Comparison of ENCODE assay signal across 20 cellular contexts in genomic region chr11:11076276-11076675, GRCh38.
"Had no signal": no experiment of that assay in that cellular context is flagged by ENCODE, and none has a peak within 500 bp of the region (broad histone marks: within the 10 kb centered on the region; RNA-seq: fewer than 3 reads in every experiment).

No MANE protein-coding gene starts in this region.

- H3K27me3 Mint-ChIP-seq: activated naive CD8-positive, alpha-beta T cell treated with anti-CD3 and anti-CD28 coated beads for 36 hours; stimulated activated naive CD8-positive, alpha-beta T cell treated with anti-CD3 and anti-CD28 coated beads, Interleukin-15, amount 100 ng/mL, for 72 hours had no signal

- H3K4me3 Mint-ChIP-seq: activated naive CD8-positive, alpha-beta T cell treated with anti-CD3 and anti-CD28 coated beads for 36 hours; effector memory CD8-positive, alpha-beta T cell; nephron; stimulated activated effector memory CD8-positive, alpha-beta T cell treated with anti-CD3 and anti-CD28 coated beads, Interleukin-12 subunit alpha, Interleukin-12 subunit beta, amount 100 ng/mL, for 72 hours; stimulated activated naive CD8-positive, alpha-beta T cell treated with anti-CD3 and anti-CD28 coated beads, Interleukin-15, amount 100 ng/mL, for 72 hours had no signal

- H3K27ac ChIP-seq: colonic mucosa, dorsolateral prefrontal cortex, esophagus muscularis mucosa, gastrocnemius medialis, parathyroid adenoma, right lobe of liver, skin epidermis, tibial nerve had no signal

- H3K36me3 ChIP-seq: colonic mucosa, esophagus muscularis mucosa, gastrocnemius medialis, right lobe of liver, tibial nerve had no signal

- H3K4me3 ChIP-seq: colonic mucosa, dorsolateral prefrontal cortex, esophagus muscularis mucosa, gastrocnemius medialis, right lobe of liver, skin epidermis, tibial nerve had no signal

- H3K27ac Mint-ChIP-seq: activated naive CD8-positive, alpha-beta T cell treated with anti-CD3 and anti-CD28 coated beads for 36 hours; effector memory CD8-positive, alpha-beta T cell; nephron; stimulated activated effector memory CD8-positive, alpha-beta T cell treated with anti-CD3 and anti-CD28 coated beads, Interleukin-12 subunit alpha, Interleukin-12 subunit beta, amount 100 ng/mL, for 72 hours had no signal

- H3K9me3 ChIP-seq: colonic mucosa, esophagus muscularis mucosa, gastrocnemius medialis, right lobe of liver, tibial nerve had no signal

- H3K27me3 ChIP-seq: colonic mucosa, dorsolateral prefrontal cortex, esophagus muscularis mucosa, gastrocnemius medialis, right lobe of liver, tibial nerve had no signal

- H3K36me3 Mint-ChIP-seq: activated naive CD8-positive, alpha-beta T cell treated with anti-CD3 and anti-CD28 coated beads for 36 hours; stimulated activated effector memory CD8-positive, alpha-beta T cell treated with anti-CD3 and anti-CD28 coated beads, Interleukin-12 subunit alpha, Interleukin-12 subunit beta, amount 100 ng/mL, for 72 hours had no signal

- H2AFZ ChIP-seq: parathyroid adenoma had no signal

- H3K79me2 ChIP-seq: parathyroid adenoma had no signal

- H3K9me3 Mint-ChIP-seq: activated naive CD8-positive, alpha-beta T cell treated with anti-CD3 and anti-CD28 coated beads for 36 hours; effector memory CD8-positive, alpha-beta T cell; nephron; stimulated activated effector memory CD8-positive, alpha-beta T cell treated with anti-CD3 and anti-CD28 coated beads, Interleukin-12 subunit alpha, Interleukin-12 subunit beta, amount 100 ng/mL, for 72 hours; stimulated activated naive CD8-positive, alpha-beta T cell treated with anti-CD3 and anti-CD28 coated beads, Interleukin-15, amount 100 ng/mL, for 72 hours had no signal

- ATAC-seq: effector memory CD8-positive, alpha-beta T cell; gastrocnemius medialis; left ventricle myocardium superior; right lobe of liver; stimulated activated effector memory CD8-positive, alpha-beta T cell treated with anti-CD3 and anti-CD28 coated beads, Interleukin-12 subunit alpha, Interleukin-12 subunit beta, amount 100 ng/mL, for 72 hours; stimulated activated naive CD8-positive, alpha-beta T cell treated with anti-CD3 and anti-CD28 coated beads, Interleukin-15, amount 100 ng/mL, for 72 hours had no signal

- DNase-seq: activated CD4-positive, alpha-beta T cell treated with anti-CD3 and anti-CD28 coated beads for 1 hour; activated naive CD4-positive, alpha-beta T cell treated with Interleukin-2 at 50 U/mL for 16 hours; activated naive CD8-positive, alpha-beta T cell treated with anti-CD3 and anti-CD28 coated beads for 36 hours; activated T-cell treated with anti-CD3 and anti-CD28 coated beads, Interleukin-2, amount 50 U/mL, for 1 hour; colonic mucosa; dorsolateral prefrontal cortex; effector memory CD8-positive, alpha-beta T cell; gastrocnemius medialis; hypothalamus; left ventricle myocardium superior; mammary epithelial cell; right lobe of liver; stimulated activated CD4-positive, alpha-beta T cell treated with anti-CD3 and anti-CD28 coated beads, Interleukin-2, amount 100 ng/mL, for 24 hours; stimulated activated naive CD8-positive, alpha-beta T cell treated with anti-CD3 and anti-CD28 coated beads, Interleukin-15, amount 100 ng/mL, for 72 hours had no signal

- H3K4me1 ChIP-seq: colonic mucosa, right lobe of liver, tibial nerve had no signal

- H3K4me1 Mint-ChIP-seq: activated naive CD8-positive, alpha-beta T cell treated with anti-CD3 and anti-CD28 coated beads for 36 hours; stimulated activated effector memory CD8-positive, alpha-beta T cell treated with anti-CD3 and anti-CD28 coated beads, Interleukin-12 subunit alpha, Interleukin-12 subunit beta, amount 100 ng/mL, for 72 hours had no signal
